Comparison of ENCODE assay signal across 9 cellular contexts in genomic region chr19:54074851-54075250, GRCh38. TPM values are rescaled to one million over a fixed set of nuclear protein-coding genes. Genes with fewer than 3 reads are reported as not detected.
"Had no signal": no experiment of that assay in that cellular context is flagged by ENCODE, and none has a peak within 500 bp of the region (broad histone marks: within the 10 kb centered on the region; RNA-seq: fewer than 3 reads in every experiment).

No MANE protein-coding gene starts in this region.

- DNase-seq: GDM1, GF-D8 had no signal

- H3K4me3 ChIP-seq: GM12878 had no signal

- FAIRE-seq: G401.6, GM12878, GM12891, GM12892, GM18507, GM19239 had no signal

- ATAC-seq: GM12878 had no signal

RNA-seq across cellular contexts. Expression of gene TARM1, which starts 6.3 kb away (rescaled TPM):
- total RNA-seq: G401, GM12878 had no signal
- polyA plus RNA-seq: GM12878 had no signal

RNA-seq across cellular contexts. Expression of gene VSTM1, which starts 11.2 kb away (rescaled TPM):
- total RNA-seq: GM12878 had no signal
- polyA plus RNA-seq: GM12878 had no signal

RNA-seq across cellular contexts. Expression of gene OSCAR, which starts 25.8 kb away (rescaled TPM):
- total RNA-seq: G401, GM12878 had no signal
